ENCODE assay signal across 11 cellular contexts in the genomic region with DNA sequence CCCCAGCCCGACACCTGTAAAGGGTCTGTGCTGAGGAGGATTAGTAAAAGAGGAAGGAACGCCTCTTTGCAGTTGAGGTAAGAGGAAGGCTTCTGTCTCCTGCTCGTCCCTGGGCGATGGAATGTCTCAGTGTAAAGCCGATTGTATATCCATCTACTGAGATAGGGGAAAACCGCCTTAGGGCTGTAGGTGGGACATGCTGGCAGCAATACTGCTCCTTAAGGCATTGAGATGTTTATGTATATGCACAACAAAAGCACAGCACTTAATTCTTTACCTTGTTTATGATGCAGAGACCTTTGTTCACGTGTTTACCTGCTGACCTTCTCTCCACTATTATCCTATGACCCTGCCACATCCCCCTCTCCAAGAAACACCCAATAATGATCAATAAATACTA. TPM values are rescaled to one million over a fixed set of nuclear protein-coding genes. Genes with fewer than 3 reads are reported as not detected.
"Had no signal": no experiment of that assay in that cellular context is flagged by ENCODE, and none has a peak within 500 bp of the region (broad histone marks: within the 10 kb centered on the region; RNA-seq: fewer than 3 reads in every experiment).

No MANE protein-coding gene starts in this region.

RNA-seq across cellular contexts. Expression of gene ALPG, which starts 16.8 kb away (rescaled TPM):
- total RNA-seq: activated CD4-positive, alpha-beta T cell treated with anti-CD3 and anti-CD28 coated beads for 36 hours; activated CD4-positive, alpha-beta T cell treated with anti-CD3 and anti-CD28 coated beads, Interleukin-2, amount 10 ng/mL, durations not matched to agents 7 days and 5 days; activated CD8-positive, alpha-beta T cell treated with anti-CD3 and anti-CD28 coated beads, Interleukin-2, amount 10 ng/mL, durations not matched to agents 7 days and 5 days; activated naive CD4-positive, alpha-beta T cell treated with anti-CD3 and anti-CD28 coated beads for 36 hours; activated T-helper 2 cell treated with anti-CD3 and anti-CD28 coated beads, Interferon-gamma antibody, Interleukin-2, Interleukin-4, amounts not matched to agents 10 μg/mL and 5 μg/mL and 100 μg/mL, durations not matched to agents 14 hours and 24 hours and 36 hours; LHCN-M2; NCI-H460; Peyer's patch had no signal
- polyA plus RNA-seq: SK-N-SH had no signal

RNA-seq across cellular contexts. Expression of gene ALPI, which starts 32.5 kb away (rescaled TPM):
- total RNA-seq: activated CD4-positive, alpha-beta T cell treated with anti-CD3 and anti-CD28 coated beads for 36 hours; activated CD4-positive, alpha-beta T cell treated with anti-CD3 and anti-CD28 coated beads, Interleukin-2, amount 10 ng/mL, durations not matched to agents 7 days and 5 days; activated CD8-positive, alpha-beta T cell treated with anti-CD3 and anti-CD28 coated beads, Interleukin-2, amount 10 ng/mL, durations not matched to agents 7 days and 5 days; activated naive CD4-positive, alpha-beta T cell treated with anti-CD3 and anti-CD28 coated beads for 36 hours; activated T-helper 2 cell treated with anti-CD3 and anti-CD28 coated beads, Interferon-gamma antibody, Interleukin-2, Interleukin-4, amounts not matched to agents 10 μg/mL and 5 μg/mL and 100 μg/mL, durations not matched to agents 14 hours and 24 hours and 36 hours; LHCN-M2; NCI-H460; PC-3; SJSA1 had no signal
- polyA plus RNA-seq: SK-N-SH had no signal

RNA-seq across cellular contexts. Expression of gene ALPP, which starts 44.9 kb away (rescaled TPM):
- total RNA-seq: activated CD4-positive, alpha-beta T cell treated with anti-CD3 and anti-CD28 coated beads for 36 hours; activated CD4-positive, alpha-beta T cell treated with anti-CD3 and anti-CD28 coated beads, Interleukin-2, amount 10 ng/mL, durations not matched to agents 7 days and 5 days; activated CD8-positive, alpha-beta T cell treated with anti-CD3 and anti-CD28 coated beads, Interleukin-2, amount 10 ng/mL, durations not matched to agents 7 days and 5 days; activated naive CD4-positive, alpha-beta T cell treated with anti-CD3 and anti-CD28 coated beads for 36 hours; activated T-helper 2 cell treated with anti-CD3 and anti-CD28 coated beads, Interferon-gamma antibody, Interleukin-2, Interleukin-4, amounts not matched to agents 10 μg/mL and 5 μg/mL and 100 μg/mL, durations not matched to agents 14 hours and 24 hours and 36 hours; LHCN-M2; NCI-H460; Peyer's patch had no signal
- polyA plus RNA-seq: SK-N-SH had no signal
